15 cellular contexts compared by ENCODE assay signal in the genomic region with DNA sequence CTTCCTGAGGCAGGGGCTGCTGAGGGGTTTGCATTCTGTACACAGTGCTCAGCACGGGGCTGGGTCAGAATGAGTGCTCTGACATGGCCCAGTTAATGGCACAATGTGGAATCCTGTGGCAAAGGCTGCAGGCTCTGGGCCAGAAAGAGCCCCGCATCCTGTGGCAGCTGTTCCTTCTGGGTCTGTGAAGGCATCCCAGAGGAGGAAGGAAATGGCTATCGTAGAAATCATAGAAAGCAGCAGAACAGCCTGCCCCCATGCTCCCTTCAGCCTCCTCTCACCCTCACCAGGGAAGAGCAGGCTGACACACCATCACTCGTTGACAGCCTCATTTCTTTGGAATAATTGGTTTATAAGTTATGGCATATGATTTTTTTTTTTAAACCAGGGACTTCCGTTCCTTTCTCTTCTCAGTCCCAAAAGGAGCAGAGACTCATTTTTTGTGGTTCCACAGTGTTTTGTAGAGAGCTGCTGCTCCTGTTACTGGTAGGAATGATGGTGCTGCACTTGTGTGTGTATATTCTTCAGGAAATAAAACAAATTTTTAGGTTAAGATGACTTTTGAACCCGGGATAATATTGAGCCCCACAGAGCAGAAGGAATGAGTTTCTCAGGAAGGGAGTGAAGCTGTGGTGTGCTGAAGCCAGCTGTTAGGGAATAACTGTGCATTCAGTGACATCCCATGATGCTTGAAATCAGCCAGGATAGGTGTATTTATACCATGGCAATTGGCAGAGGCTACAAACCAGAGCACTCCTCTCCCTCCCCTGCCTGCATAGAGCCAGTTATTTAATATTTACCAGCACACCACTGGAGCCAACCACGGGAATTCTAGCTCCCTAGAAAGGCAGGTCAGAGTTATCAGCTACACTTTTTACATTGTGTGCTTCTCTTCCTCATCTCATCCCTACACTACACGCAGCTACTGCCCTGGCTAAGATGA. TPM values are rescaled to one million over a fixed set of nuclear protein-coding genes. Genes with fewer than 3 reads are reported as not detected.
A peak's percentile ranks its signal among the peaks of the same experiment; 100 is the strongest.
DNase-seq lines count a peak whose midpoint lies in the region; ATAC-seq and TF ChIP-seq lines count a peak whose summit lies in the region.
"Had no signal": no experiment of that assay in that cellular context is flagged by ENCODE, and none has a peak within 500 bp of the region (broad histone marks: within the 10 kb centered on the region; RNA-seq: fewer than 3 reads in every experiment).

No MANE protein-coding gene starts in this region.

- DNase-seq in left ventricle myocardium inferior (no peak), left cardiac atrium (no peak), right lobe of liver (no peak), upper lobe of right lung (no peak), GM13977 (ENCODE audit: low spot score) (no peak)
- DNase-seq: activated CD8-positive, alpha-beta T cell treated with anti-CD3 and anti-CD28 coated beads, Interleukin-2, amount 10 ng/mL, durations not matched to agents 7 days and 5 days; colonic mucosa; erythroblast; kidney; naive B cell had no signal

- intact Hi-C loops in left ventricle myocardium inferior (cut with micrococcal nuclease) (no loop called here), left cardiac atrium (cut with DNase I) (no loop called here), right lobe of liver (cut with DNase I) (no loop called here), upper lobe of right lung (cut with DNase I) (no loop called here)

- no peak for TF ChIP-seq POLR2A in right lobe of liver (IDR thresholded peaks at IDR 0.05)

- ATAC-seq in left cardiac atrium (no peak), SK-N-SH treated with all-trans-retinoic acid at 6 μM for 48 hours (peak; percentile 4; the same call in 2 of the 3 replicates), right lobe of liver (peak; percentile 17 to 42 (median 28)), upper lobe of right lung (no peak), GM18873 (IDR thresholded peaks at IDR 0.05; ENCODE audit: low FRiP score, unreplicated experiment) (no peak), GM21619 (IDR thresholded peaks at IDR 0.05; ENCODE audit: unreplicated experiment) (no peak)
- ATAC-seq: activated CD8-positive, alpha-beta T cell treated with anti-CD3 and anti-CD28 coated beads, Interleukin-2, amount 10 ng/mL, durations not matched to agents 7 days and 5 days; activated T-helper 17 cell treated with anti-CD3 and anti-CD28 coated beads, Interleukin-2, amount 50 U/mL, for 72 hours had no signal

- H3K27me3 ChIP-seq in left ventricle myocardium inferior (ENCODE audit: low read depth) (no peaks in the 10 kb centered on the region), right lobe of liver (no peaks in the 10 kb centered on the region), upper lobe of right lung (no peaks in the 10 kb centered on the region)
- H3K27me3 ChIP-seq: colonic mucosa had no signal

- no peak overlapping the region for H3K4me3 ChIP-seq in left ventricle myocardium inferior
- no peak overlapping the region for H3K4me3 ChIP-seq in right lobe of liver
- H3K4me3 ChIP-seq in upper lobe of right lung: no peak overlapping the region
- H3K4me3 ChIP-seq: colonic mucosa, HAP-1 had no signal

- H3K36me3 ChIP-seq in left ventricle myocardium inferior: peaks cover 48% of the 10 kb centered on the region
- peaks cover 0 to 12% (median 2%) of the 10 kb centered on the region in 4 donors for H3K36me3 ChIP-seq in right lobe of liver
- H3K36me3 ChIP-seq in upper lobe of right lung: peaks cover 57% of the 10 kb centered on the region
- H3K36me3 ChIP-seq: HAP-1 had no signal

- peaks cover 88% of the 10 kb centered on the region for H3K4me1 ChIP-seq in left ventricle myocardium inferior
- H3K4me1 ChIP-seq in right lobe of liver: peaks cover 0 to 14% (median 6%) of the 10 kb centered on the region in 4 donors
- peaks cover 76% of the 10 kb centered on the region for H3K4me1 ChIP-seq in upper lobe of right lung
- H3K4me1 ChIP-seq: colonic mucosa, HAP-1 had no signal

- WGBS in right lobe of liver (ENCODE audit: insufficient coverage, low coverage, low lambda C conversion rate, missing lambda C conversion rate): 44% methylated on average over 5 of the region's 8 CpGs

- in situ Hi-C loops in GM13977 (cut with MboI; ENCODE audit: low pct_unique_long_range_greater_than_20kb, low sequenced_read_pairs, unreplicated experiment): no loop called here

- H3K27ac ChIP-seq in left ventricle myocardium inferior (replicated peaks) (peak overlapping the region; percentile 83), right lobe of liver (no peak overlapping the region), upper lobe of right lung (peak overlapping the region; percentile 37)
- H3K27ac ChIP-seq: colonic mucosa had no signal

- TF ChIP-seq CTCF in left ventricle myocardium inferior (IDR thresholded peaks at IDR 0.05; ENCODE audit: borderline replicate concordance) (no peak), right lobe of liver (IDR thresholded peaks at IDR 0.05) (no peak), upper lobe of right lung (IDR thresholded peaks at IDR 0.05) (no peak), GM13977 (IDR thresholded peaks at IDR 0.05; ENCODE audit: extremely low read depth, insufficient read depth, missing control alignments) (no peak)

- H3K9me3 ChIP-seq in left ventricle myocardium inferior (replicated peaks) (no peaks in the 10 kb centered on the region), right lobe of liver (no peaks in the 10 kb centered on the region), upper lobe of right lung (no peaks in the 10 kb centered on the region)
- H3K9me3 ChIP-seq: colonic mucosa, HAP-1 had no signal

TF ChIP-seq in SK-N-SH treated with all-trans-retinoic acid at 6 μM for 48 hours, 23 proteins besides CTCF, POLR2A, EP300 and RAD21 (continues in another document):
- TF ChIP-seq PPARA (CRISPR knock-in tag; IDR thresholded peaks at IDR 0.05; ENCODE audit: borderline replicate concordance): no peak
- TF ChIP-seq, protein P1, sequence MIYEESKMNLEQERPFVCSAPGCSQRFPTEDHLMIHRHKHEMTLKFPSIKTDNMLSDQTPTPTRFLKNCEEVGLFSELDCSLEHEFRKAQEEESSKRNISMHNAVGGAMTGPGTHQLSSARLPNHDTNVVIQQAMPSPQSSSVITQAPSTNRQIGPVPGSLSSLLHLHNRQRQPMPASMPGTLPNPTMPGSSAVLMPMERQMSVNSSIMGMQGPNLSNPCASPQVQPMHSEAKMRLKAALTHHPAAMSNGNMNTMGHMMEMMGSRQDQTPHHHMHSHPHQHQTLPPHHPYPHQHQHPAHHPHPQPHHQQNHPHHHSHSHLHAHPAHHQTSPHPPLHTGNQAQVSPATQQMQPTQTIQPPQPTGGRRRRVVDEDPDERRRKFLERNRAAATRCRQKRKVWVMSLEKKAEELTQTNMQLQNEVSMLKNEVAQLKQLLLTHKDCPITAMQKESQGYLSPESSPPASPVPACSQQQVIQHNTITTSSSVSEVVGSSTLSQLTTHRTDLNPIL (CRISPR knock-in tag; IDR thresholded peaks at IDR 0.05; ENCODE audit: low read depth): no peak
- TF ChIP-seq ESRRG (CRISPR knock-in tag; IDR thresholded peaks at IDR 0.05): no peak
- TF ChIP-seq ISL1 (CRISPR knock-in tag; IDR thresholded peaks at IDR 0.05): no peak
- TF ChIP-seq, protein P2, sequence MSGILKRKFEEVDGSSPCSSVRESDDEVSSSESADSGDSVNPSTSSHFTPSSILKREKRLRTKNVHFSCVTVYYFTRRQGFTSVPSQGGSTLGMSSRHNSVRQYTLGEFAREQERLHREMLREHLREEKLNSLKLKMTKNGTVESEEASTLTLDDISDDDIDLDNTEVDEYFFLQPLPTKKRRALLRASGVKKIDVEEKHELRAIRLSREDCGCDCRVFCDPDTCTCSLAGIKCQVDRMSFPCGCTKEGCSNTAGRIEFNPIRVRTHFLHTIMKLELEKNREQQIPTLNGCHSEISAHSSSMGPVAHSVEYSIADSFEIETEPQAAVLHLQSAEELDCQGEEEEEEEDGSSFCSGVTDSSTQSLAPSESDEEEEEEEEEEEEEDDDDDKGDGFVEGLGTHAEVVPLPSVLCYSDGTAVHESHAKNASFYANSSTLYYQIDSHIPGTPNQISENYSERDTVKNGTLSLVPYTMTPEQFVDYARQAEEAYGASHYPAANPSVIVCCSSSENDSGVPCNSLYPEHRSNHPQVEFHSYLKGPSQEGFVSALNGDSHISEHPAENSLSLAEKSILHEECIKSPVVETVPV (CRISPR knock-in tag; IDR thresholded peaks at IDR 0.05): no peak
- no peak for TF ChIP-seq ZNF70 (CRISPR knock-in tag; IDR thresholded peaks at IDR 0.05)
- TF ChIP-seq, protein P3, sequence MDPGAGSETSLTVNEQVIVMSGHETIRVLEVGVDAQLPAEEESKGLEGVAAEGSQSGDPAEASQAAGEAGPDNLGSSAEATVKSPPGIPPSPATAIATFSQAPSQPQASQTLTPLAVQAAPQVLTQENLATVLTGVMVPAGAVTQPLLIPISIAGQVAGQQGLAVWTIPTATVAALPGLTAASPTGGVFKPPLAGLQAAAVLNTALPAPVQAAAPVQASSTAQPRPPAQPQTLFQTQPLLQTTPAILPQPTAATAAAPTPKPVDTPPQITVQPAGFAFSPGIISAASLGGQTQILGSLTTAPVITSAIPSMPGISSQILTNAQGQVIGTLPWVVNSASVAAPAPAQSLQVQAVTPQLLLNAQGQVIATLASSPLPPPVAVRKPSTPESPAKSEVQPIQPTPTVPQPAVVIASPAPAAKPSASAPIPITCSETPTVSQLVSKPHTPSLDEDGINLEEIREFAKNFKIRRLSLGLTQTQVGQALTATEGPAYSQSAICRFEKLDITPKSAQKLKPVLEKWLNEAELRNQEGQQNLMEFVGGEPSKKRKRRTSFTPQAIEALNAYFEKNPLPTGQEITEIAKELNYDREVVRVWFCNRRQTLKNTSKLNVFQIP (CRISPR knock-in tag; IDR thresholded peaks at IDR 0.05; ENCODE audit: borderline replicate concordance, low read depth): no peak
- no peak for TF ChIP-seq CSDC2 (CRISPR knock-in tag; IDR thresholded peaks at IDR 0.05)
- no peak for TF ChIP-seq ZC3H10 (CRISPR knock-in tag; IDR thresholded peaks at IDR 0.05)
- TF ChIP-seq SNAI2 (CRISPR knock-in tag; IDR thresholded peaks at IDR 0.05): no peak
- no peak for TF ChIP-seq ARNTL (CRISPR knock-in tag; IDR thresholded peaks at IDR 0.05; ENCODE audit: borderline replicate concordance, low read depth)
- TF ChIP-seq ZFP3 (CRISPR knock-in tag; IDR thresholded peaks at IDR 0.05): no peak
- no peak for TF ChIP-seq RARB (CRISPR knock-in tag; IDR thresholded peaks at IDR 0.05)
- TF ChIP-seq TCF4 (CRISPR knock-in tag; IDR thresholded peaks at IDR 0.05; ENCODE audit: borderline replicate concordance): no peak

RNA-seq across cellular contexts. Expression of a gene that starts 32.0 kb away (rescaled TPM):
- total RNA-seq in left ventricle myocardium inferior (29.1 TPM), left cardiac atrium (10 to 100 TPM; 13.3 to 43.4 TPM), right lobe of liver (10 to 100 TPM in 2 of 6 experiments, 1 to 10 TPM in 4; 5.6 to 20.8 (median 9.3) TPM), upper lobe of right lung (98.5 TPM)

Comparison
In these comparisons a context has a peak if more than half of its experiments do, and no peak if none do; other contexts are left out.
1. H3K27ac ChIP-seq: peak in left ventricle myocardium inferior (single experiment) and upper lobe of right lung (single experiment); none in right lobe of liver (0 of 3).
2. ATAC-seq: peak in SK-N-SH treated with all-trans-retinoic acid at 6 μM for 48 hours (single experiment) and right lobe of liver (4 of 4); none in left cardiac atrium (0 of 2), upper lobe of right lung (single experiment), GM18873 (single experiment) and GM21619 (single experiment).